Comparison of ENCODE assay signal across 1 cellular context in the genomic region with DNA sequence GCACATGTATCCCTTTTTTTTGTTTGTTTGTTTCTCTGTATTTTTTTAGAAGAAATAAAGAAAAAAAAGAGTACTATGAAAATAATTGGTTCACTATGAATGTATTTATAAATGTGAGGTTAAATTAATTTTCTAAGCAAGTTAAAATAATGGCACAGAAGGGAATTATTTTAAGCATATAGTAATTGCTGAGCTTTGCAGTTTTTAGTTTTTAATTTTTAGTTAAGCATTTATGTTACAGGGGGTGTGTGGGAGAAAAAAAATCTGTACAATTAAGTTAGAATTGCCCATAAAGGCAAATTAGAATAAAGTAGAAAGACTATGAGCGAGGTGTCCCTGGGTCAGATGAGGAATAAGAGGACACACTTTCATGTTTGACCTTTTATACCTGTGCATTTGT.
TF ChIP-seq lines count a peak whose summit lies in the region.

No MANE protein-coding gene starts in this region.

TF ChIP-seq in K562, 482 proteins besides CTCF, POLR2A, EP300 and RAD21 (continued from another document):
- TF ChIP-seq MAFK (IDR thresholded peaks at IDR 0.05; ENCODE audit: low read length): peak; percentile 78
- no peak for TF ChIP-seq ZNF77 (CRISPR knock-in tag; IDR thresholded peaks at IDR 0.05)
- no peak for TF ChIP-seq KAT8 (IDR thresholded peaks at IDR 0.05; ENCODE audit: low read depth)
